ENCODE assay signal across 2 cellular contexts in genomic region chr9:84670106-84670800, GRCh38.
TF ChIP-seq lines count a peak whose summit lies in the region.

No MANE protein-coding gene starts in this region.

TF ChIP-seq in SK-N-SH, 30 proteins besides CTCF, POLR2A, EP300 and RAD21 (continued from another document):
- TF ChIP-seq SMC3 (IDR thresholded peaks at IDR 0.05; ENCODE audit: low read depth, low read length) (no peak; the same call in 1 of the 2 replicates), RFX5 (IDR thresholded peaks at IDR 0.05; ENCODE audit: low read length) (no peak), ZBTB33 (IDR thresholded peaks at IDR 0.05; ENCODE audit: borderline replicate concordance, low read depth) (no peak), POLR2AphosphoS5 (IDR thresholded peaks at IDR 0.05; ENCODE audit: low read depth, low read length) (no peak), JUND (IDR thresholded peaks at IDR 0.05) (no peak), FOXM1 (IDR thresholded peaks at IDR 0.05; ENCODE audit: low read depth) (no peak)

TF ChIP-seq in SK-N-SH treated with all-trans-retinoic acid at 6 μM for 48 hours, 23 proteins besides CTCF, POLR2A, EP300 and RAD21 (continued from another document):
- no peak for TF ChIP-seq TSHZ2 (CRISPR knock-in tag; IDR thresholded peaks at IDR 0.05)
- TF ChIP-seq BACH2 (CRISPR knock-in tag; IDR thresholded peaks at IDR 0.05; ENCODE audit: borderline replicate concordance) = no peak
- TF ChIP-seq POU6F1 (CRISPR knock-in tag; IDR thresholded peaks at IDR 0.05; ENCODE audit: borderline replicate concordance, low read depth) = no peak
